Comparison of ENCODE assay signal across 24 cellular contexts in genomic region chr7:20964214-20964613, GRCh38.
DNase-seq lines count a peak whose midpoint lies in the region; ATAC-seq, FAIRE-seq and TF ChIP-seq lines count a peak whose summit lies in the region.
"Had no signal": no experiment of that assay in that cellular context is flagged by ENCODE, and none has a peak within 500 bp of the region (broad histone marks: within the 10 kb centered on the region; RNA-seq: fewer than 3 reads in every experiment).

No MANE protein-coding gene starts in this region.

- peaks cover 13% of the 10 kb centered on the region for H3K4me1 Mint-ChIP-seq in GM23338

- 84 to 89% methylated on average over 3 of the region's 3 CpGs for WGBS in sigmoid colon, 2 donors

- CTCF ChIA-PET in endothelial cell of umbilical vein (lab: Charles Lee): interaction anchor here (0.8 to 1.2 kb wide), 3 partner anchors 9 to 186 kb away, joined by 3 read pairs; no protein-coding TSS in a partner anchor

- no peak overlapping the region for H3K4me3 ChIP-seq in GM23338
- H3K4me3 ChIP-seq in endothelial cell of umbilical vein (replicated peaks in 1 of 3; ENCODE audit: insufficient read depth in 1 of 3, low read depth in 1 of 3, low read length in 3 of 3): no peak overlapping the region
- no peak overlapping the region for H3K4me3 ChIP-seq in sigmoid colon
- H3K4me3 ChIP-seq: thyroid gland had no signal

- no TSS peak for BruUV-seq in endothelial cell of umbilical vein (replicated peaks; lab: Mats Ljungman, UMichigan)

- H3K4me1 ChIP-seq in GM23338 (ENCODE audit: insufficient read depth) (peaks cover 7% of the 10 kb centered on the region; the same call in 1 of the 2 replicates), endothelial cell of umbilical vein (ENCODE audit: control insufficient read depth, extremely low read depth, insufficient read depth, low read length) (no peaks in the 10 kb centered on the region), sigmoid colon (no peaks in the 10 kb centered on the region)
- H3K4me1 ChIP-seq: thyroid gland had no signal

- POLR2A ChIA-PET in endothelial cell of umbilical vein (lab: Charles Lee): no interaction called here

- H3K9me3 Mint-ChIP-seq in GM23338: no peaks in the 10 kb centered on the region
- H3K9me3 Mint-ChIP-seq: activated naive CD4-positive, alpha-beta T cell treated with anti-CD3 and anti-CD28 coated beads, Interleukin-2, amount 50 U/mL, for 72 hours; activated T-helper 1 cell treated with anti-CD3 and anti-CD28 coated beads, Interleukin-12 subunit alpha, Interleukin-12 subunit beta, Interleukin-2, Interleukin-4 antibody, amounts not matched to agents 30 ng/mL and 10 ng/mL and 1 ng/mL, durations not matched to agents 14 hours and 24 hours and 36 hours; effector memory CD8-positive, alpha-beta T cell; natural killer cell treated with Interleukin-12 subunit alpha and Interleukin-12 subunit beta and Interleukin-15 and Interleukin-18, amount 100 ng/mL, for 72 hours had no signal

- H3K79me2 ChIP-seq in GM23338 (replicated peaks; ENCODE audit: insufficient read depth) (no peaks in the 10 kb centered on the region), endothelial cell of umbilical vein (ENCODE audit: control insufficient read depth, insufficient read depth, low read length) (no peaks in the 10 kb centered on the region)

- no peak overlapping the region for H3K9ac ChIP-seq in endothelial cell of umbilical vein (replicated peaks; ENCODE audit: extremely low read depth, insufficient read depth, low read length)

- no peaks in the 10 kb centered on the region for H3K36me3 Mint-ChIP-seq in GM23338 (ENCODE audit: low read depth)
- H3K36me3 Mint-ChIP-seq: activated naive CD4-positive, alpha-beta T cell treated with anti-CD3 and anti-CD28 coated beads, Interleukin-2, amount 50 U/mL, for 72 hours; natural killer cell treated with Interleukin-12 subunit alpha and Interleukin-12 subunit beta and Interleukin-15 and Interleukin-18, amount 100 ng/mL, for 72 hours had no signal

- ATAC-seq in GM23338 (no peak), HG03442 (IDR thresholded peaks at IDR 0.05; ENCODE audit: unreplicated experiment) (no peak), HG03520 (IDR thresholded peaks at IDR 0.05; ENCODE audit: unreplicated experiment) (no peak)
- ATAC-seq: activated naive CD4-positive, alpha-beta T cell treated with anti-CD3 and anti-CD28 coated beads, Interleukin-2, amount 50 U/mL, for 72 hours; effector memory CD8-positive, alpha-beta T cell; left colon; natural killer cell treated with Interleukin-12 subunit alpha and Interleukin-12 subunit beta and Interleukin-15 and Interleukin-18, amount 100 ng/mL, for 72 hours had no signal

- no peak overlapping the region for H3K4me2 ChIP-seq in GM23338
- H3K4me2 ChIP-seq in endothelial cell of umbilical vein (ENCODE audit: insufficient read depth, low read length): no peak overlapping the region

- no peak for TF ChIP-seq CTCF in GM23338 (conservative IDR thresholded peaks at IDR 0.05; ENCODE audit: low read depth in 2 of 2)
- no peak for TF ChIP-seq CTCF in endothelial cell of umbilical vein (IDR thresholded peaks at IDR 0.05; ENCODE audit: extremely low read depth in 1 of 2, insufficient read depth in 1 of 2, low read depth in 1 of 2, low read length in 2 of 2)
- no peak for TF ChIP-seq CTCF in sigmoid colon (IDR thresholded peaks at IDR 0.05)
- TF ChIP-seq CTCF in GM13976 (IDR thresholded peaks at IDR 0.05; ENCODE audit: borderline replicate concordance, control extremely low read depth, extremely low read depth, insufficient read depth, missing control alignments): no peak

- H3K27me3 Mint-ChIP-seq in GM23338 (ENCODE audit: insufficient read depth, low read depth, poor library complexity): no peaks in the 10 kb centered on the region
- H3K27me3 Mint-ChIP-seq: effector memory CD8-positive, alpha-beta T cell; natural killer cell treated with Interleukin-12 subunit alpha and Interleukin-12 subunit beta and Interleukin-15 and Interleukin-18, amount 100 ng/mL, for 72 hours had no signal

- H3K9me3 ChIP-seq in endothelial cell of umbilical vein (replicated peaks; ENCODE audit: control insufficient read depth, insufficient read depth, low read length) (no peaks in the 10 kb centered on the region), sigmoid colon (no peaks in the 10 kb centered on the region)
- H3K9me3 ChIP-seq: thyroid gland had no signal

- H4K20me1 ChIP-seq in GM23338 (replicated peaks; ENCODE audit: insufficient read depth) (no peaks in the 10 kb centered on the region), endothelial cell of umbilical vein (replicated peaks; ENCODE audit: control insufficient read depth, extremely low read depth, insufficient read depth, low read length) (no peaks in the 10 kb centered on the region)

- in situ Hi-C loops in GM13976 (cut with MboI; ENCODE audit: low sequenced_read_pairs, unreplicated experiment): no loop called here

- H3F3A ChIP-seq in GM23338 (replicated peaks; ENCODE audit: low read depth): no peaks in the 10 kb centered on the region

- no peak overlapping the region for H2AFZ ChIP-seq in GM23338
- no peak overlapping the region for H2AFZ ChIP-seq in endothelial cell of umbilical vein (ENCODE audit: low read depth, low read length)

- H3K4me3 Mint-ChIP-seq in GM23338: no peak overlapping the region
- H3K4me3 Mint-ChIP-seq: activated T-helper 1 cell treated with anti-CD3 and anti-CD28 coated beads, Interleukin-12 subunit alpha, Interleukin-12 subunit beta, Interleukin-2, Interleukin-4 antibody, amounts not matched to agents 30 ng/mL and 10 ng/mL and 1 ng/mL, durations not matched to agents 14 hours and 24 hours and 36 hours; effector memory CD8-positive, alpha-beta T cell; natural killer cell treated with Interleukin-12 subunit alpha and Interleukin-12 subunit beta and Interleukin-15 and Interleukin-18, amount 100 ng/mL, for 72 hours had no signal

- dilution Hi-C loops in endothelial cell of umbilical vein (cut with MboI; ENCODE audit: extremely low pct_ligation_motif_present, low sequenced_read_pairs): no loop called here

- TF ChIP-seq EP300 in sigmoid colon (IDR thresholded peaks at IDR 0.05): no peak

- H3K9me1 ChIP-seq in endothelial cell of umbilical vein (replicated peaks; ENCODE audit: control insufficient read depth, extremely low read depth, insufficient read depth, low read length): no peaks in the 10 kb centered on the region

- intact Hi-C loops in endothelial cell of umbilical vein (cut with micrococcal nuclease): no loop called here
- intact Hi-C loops in sigmoid colon (cut with DNase I): no loop called here

- H3K27ac ChIP-seq in GM23338 (ENCODE audit: low read depth) (no peak overlapping the region), endothelial cell of umbilical vein (ENCODE audit: insufficient read depth, low read depth, low read length) (no peak overlapping the region), sigmoid colon (no peak overlapping the region)
- H3K27ac ChIP-seq: C4-2B, thyroid gland had no signal

- DNase-seq in GM23338 (ENCODE audit: low spot score) (no peak), NCI-H1417 treated with DMSO at 0.1 percent for 48 hours (lab: John Stamatoyannopoulos, UW) (peak; percentile 98), NCI-H748 (lab: John Stamatoyannopoulos, UW; ENCODE audit: unreplicated experiment) (peak; percentile 100), endothelial cell of umbilical vein (ENCODE audit: low read depth, low spot score) (no peak), sigmoid colon (no peak), GM13976 (ENCODE audit: low spot score) (no peak)
- DNase-seq: activated CD8-positive, alpha-beta memory T cell treated with anti-CD3 and anti-CD28 coated beads for 24 hours; effector memory CD8-positive, alpha-beta T cell; GDM1; Kasumi-1; left colon; NCI-H1048; NCI-H510A; Right ventricle myocardium superior; stimulated activated CD4-positive, alpha-beta T cell treated with anti-CD3 and anti-CD28 coated beads, Interleukin-2, amount 100 ng/mL, for 24 hours; stimulated activated naive CD4-positive, alpha-beta T cell; thyroid gland had no signal

- H3K36me3 ChIP-seq in GM23338 (ENCODE audit: insufficient read depth) (no peaks in the 10 kb centered on the region), endothelial cell of umbilical vein (ENCODE audit: control insufficient read depth in 2 of 2, extremely low read depth in 1 of 2, insufficient read depth in 2 of 2, low read length in 2 of 2) (no peaks in the 10 kb centered on the region), sigmoid colon (no peaks in the 10 kb centered on the region)
- H3K36me3 ChIP-seq: thyroid gland had no signal

- TF ChIP-seq POLR2A in endothelial cell of umbilical vein (IDR thresholded peaks at IDR 0.05; ENCODE audit: low read depth, low read length): no peak
- TF ChIP-seq POLR2A in sigmoid colon (IDR thresholded peaks at IDR 0.05): no peak

- H3K9me2 ChIP-seq in GM23338 (ENCODE audit: insufficient read depth): no peaks in the 10 kb centered on the region

- FAIRE-seq in endothelial cell of umbilical vein (lab: Jason Lieb, UNC): peak; percentile 8
- FAIRE-seq: TTC549 had no signal

- H3K27ac Mint-ChIP-seq in GM23338: peak overlapping the region; percentile 70
- H3K27ac Mint-ChIP-seq: activated naive CD4-positive, alpha-beta T cell treated with anti-CD3 and anti-CD28 coated beads, Interleukin-2, amount 50 U/mL, for 72 hours; activated T-helper 1 cell treated with anti-CD3 and anti-CD28 coated beads, Interleukin-12 subunit alpha, Interleukin-12 subunit beta, Interleukin-2, Interleukin-4 antibody, amounts not matched to agents 30 ng/mL and 10 ng/mL and 1 ng/mL, durations not matched to agents 14 hours and 24 hours and 36 hours; effector memory CD8-positive, alpha-beta T cell; natural killer cell treated with Interleukin-12 subunit alpha and Interleukin-12 subunit beta and Interleukin-15 and Interleukin-18, amount 100 ng/mL, for 72 hours had no signal

- H3K27me3 ChIP-seq in GM23338 (ENCODE audit: insufficient read depth): no peaks in the 10 kb centered on the region
- no peaks in the 10 kb centered on the region for H3K27me3 ChIP-seq in endothelial cell of umbilical vein (ENCODE audit: control insufficient read depth in 2 of 2, insufficient read depth in 2 of 2, low read length in 2 of 2)
- H3K27me3 ChIP-seq in sigmoid colon: no peaks in the 10 kb centered on the region
- H3K27me3 ChIP-seq: thyroid gland had no signal

TF ChIP-seq in GM23338, 12 proteins besides CTCF, POLR2A, EP300 and RAD21:
- TF ChIP-seq EZH2 (IDR thresholded peaks at IDR 0.05; ENCODE audit: low read depth, unreplicated experiment) (no peak), NANOG (IDR thresholded peaks at IDR 0.05; ENCODE audit: borderline replicate concordance) (0 out of 2 replicates have a peak, but pooled peaks have one; percentile 26), ZNF331 (CRISPR knock-in tag; IDR thresholded peaks at IDR 0.05; ENCODE audit: low read depth) (no peak)

TF ChIP-seq in endothelial cell of umbilical vein, 7 proteins besides CTCF, POLR2A, EP300 and RAD21 (continues in another document):
- no peak for TF ChIP-seq MAX (IDR thresholded peaks at IDR 0.05; ENCODE audit: insufficient read depth, insufficient read length)
- no peak for TF ChIP-seq JUN (IDR thresholded peaks at IDR 0.05; ENCODE audit: borderline replicate concordance, insufficient read depth, insufficient read length, low read depth)
- no peak for TF ChIP-seq FOS (IDR thresholded peaks at IDR 0.05; ENCODE audit: borderline replicate concordance, insufficient read depth, low read length)

Comparison
In these comparisons a context has a peak if more than half of its experiments do, and no peak if none do; other contexts are left out.
1. DNase-seq: peak in NCI-H1417 treated with DMSO at 0.1 percent for 48 hours (single experiment) and NCI-H748 (single experiment); none in GM23338 (single experiment), endothelial cell of umbilical vein (single experiment), sigmoid colon (single experiment) and GM13976 (single experiment).